7 cellular contexts compared by ENCODE assay signal in genomic region chr1:29709711-29710169, GRCh38.
DNase-seq lines count a peak whose midpoint lies in the region; ATAC-seq and TF ChIP-seq lines count a peak whose summit lies in the region.

No MANE protein-coding gene starts in this region.

- H3K27me3 ChIP-seq in neural progenitor cell = no peaks in the 10 kb centered on the region
- H3K27me3 ChIP-seq in MM.1S (replicated peaks; ENCODE audit: insufficient read depth, low read length) = peaks cover 76% of the 10 kb centered on the region

- H3K27ac Mint-ChIP-seq in neural progenitor cell = no peak overlapping the region

- H3K9me3 ChIP-seq in neural progenitor cell (ENCODE audit: low read depth) (no peaks in the 10 kb centered on the region), MM.1S (replicated peaks; ENCODE audit: insufficient read depth, low read length) (no peaks in the 10 kb centered on the region)

- peaks cover 52% of the 10 kb centered on the region for H3K4me1 Mint-ChIP-seq in neural progenitor cell

- DNase-seq in EL = peak; percentile 75
- DNase-seq in NCI-H1436 treated with DMSO at 0.1 percent for 48 hours (lab: John Stamatoyannopoulos, UW) = peak; percentile 57
- peak; percentile 28 for DNase-seq in amniotic stem cell (lab: John Stamatoyannopoulos, UW)
- DNase-seq in neural progenitor cell (ENCODE audit: low spot score) = no peak
- DNase-seq in stimulated activated CD8-positive, alpha-beta memory T cell treated with anti-CD3 and anti-CD28 coated beads, Interleukin-4, amount 100 ng/mL, for 48 hours = no peak
- DNase-seq in MM.1S = no peak

- H2AFZ ChIP-seq in neural progenitor cell (replicated peaks) (peak overlapping the region; percentile 3), MM.1S (ENCODE audit: low read length) (no peak overlapping the region)

- H3K4me3 Mint-ChIP-seq in neural progenitor cell = no peak overlapping the region

- no peak for TF ChIP-seq CTCF in neural progenitor cell (IDR thresholded peaks at IDR 0.05)
- no peak for TF ChIP-seq CTCF in MM.1S (IDR thresholded peaks at IDR 0.05; ENCODE audit: low read length)

- no peak overlapping the region for H3K27ac ChIP-seq in neural progenitor cell
- H3K27ac ChIP-seq in MM.1S (ENCODE audit: low read length) = no peak overlapping the region

- H3K4me2 ChIP-seq in neural progenitor cell (no peak overlapping the region), MM.1S (ENCODE audit: low read depth, low read length) (no peak overlapping the region)

- H3K9me3 Mint-ChIP-seq in neural progenitor cell = peaks cover 2% of the 10 kb centered on the region

- peaks cover 17% of the 10 kb centered on the region for H3K27me3 Mint-ChIP-seq in neural progenitor cell (ENCODE audit: insufficient read depth, low read depth)

- H3K79me2 ChIP-seq in neural progenitor cell (ENCODE audit: low read depth) = no peaks in the 10 kb centered on the region
- H3K79me2 ChIP-seq in MM.1S (ENCODE audit: low read length) = no peaks in the 10 kb centered on the region

- H3K9ac ChIP-seq in neural progenitor cell (no peak overlapping the region), MM.1S (ENCODE audit: low read length) (no peak overlapping the region)

- no peaks in the 10 kb centered on the region for H3K36me3 ChIP-seq in neural progenitor cell
- H3K36me3 ChIP-seq in MM.1S (replicated peaks; ENCODE audit: insufficient read depth, low read length) = no peaks in the 10 kb centered on the region

- no peak for ATAC-seq in HG03139 (IDR thresholded peaks at IDR 0.05; ENCODE audit: unreplicated experiment)

- H3K4me3 ChIP-seq in neural progenitor cell (no peak overlapping the region), MM.1S (ENCODE audit: low read length) (no peak overlapping the region)

- peaks cover 5% of the 10 kb centered on the region for H3F3A ChIP-seq in neural progenitor cell (ENCODE audit: low read depth)
- no peaks in the 10 kb centered on the region for H3F3A ChIP-seq in MM.1S (ENCODE audit: insufficient read depth, low read length)

- H3K36me3 Mint-ChIP-seq in neural progenitor cell = no peaks in the 10 kb centered on the region

- H3K4me1 ChIP-seq in neural progenitor cell (peaks cover 20% of the 10 kb centered on the region), MM.1S (ENCODE audit: low read length) (no peaks in the 10 kb centered on the region)

- H4K20me1 ChIP-seq in neural progenitor cell (ENCODE audit: low read depth) (no peaks in the 10 kb centered on the region), MM.1S (ENCODE audit: insufficient read depth, low read length) (no peaks in the 10 kb centered on the region)

- no peaks in the 10 kb centered on the region for H3K9me2 ChIP-seq in MM.1S (replicated peaks; ENCODE audit: insufficient read depth, low read length)

Comparison
In these comparisons a context has a peak if more than half of its experiments do, and no peak if none do; other contexts are left out.
1. DNase-seq: peak in EL (single experiment), NCI-H1436 treated with DMSO at 0.1 percent for 48 hours (single experiment) and amniotic stem cell (single experiment); none in neural progenitor cell (single experiment), stimulated activated CD8-positive, alpha-beta memory T cell treated with anti-CD3 and anti-CD28 coated beads, Interleukin-4, amount 100 ng/mL, for 48 hours (single experiment) and MM.1S (single experiment).